21 cellular contexts compared by ENCODE assay signal in the genomic region with DNA sequence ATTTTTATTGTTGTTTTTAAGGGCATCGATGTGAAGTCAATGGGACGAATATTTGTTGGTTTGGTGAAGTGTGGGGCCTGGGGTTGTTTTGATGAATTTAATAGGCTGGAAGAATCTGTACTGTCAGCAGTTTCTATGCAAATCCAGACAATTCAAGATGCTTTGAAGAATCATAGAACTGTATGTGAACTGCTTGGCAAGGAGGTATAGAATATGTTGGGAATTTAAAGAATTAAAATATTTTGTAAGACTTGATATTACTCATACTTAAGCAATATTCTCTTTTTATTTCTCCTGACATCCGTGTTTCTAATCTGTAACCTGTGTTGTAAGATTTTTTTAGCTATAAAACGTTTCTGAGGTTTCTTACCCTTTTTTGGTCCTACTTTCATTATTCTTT.
DNase-seq lines count a peak whose midpoint lies in the region; ATAC-seq and TF ChIP-seq lines count a peak whose summit lies in the region.
"Had no signal": no experiment of that assay in that cellular context is flagged by ENCODE, and none has a peak within 500 bp of the region (broad histone marks: within the 10 kb centered on the region; RNA-seq: fewer than 3 reads in every experiment).

No MANE protein-coding gene starts in this region.

- no peaks in the 10 kb centered on the region for H3K4me1 Mint-ChIP-seq in HFFc6 (ENCODE audit: low read depth)

- no peaks in the 10 kb centered on the region for H3F3A ChIP-seq in MM.1S (ENCODE audit: insufficient read depth, low read length)

- no peak overlapping the region for H3K27ac ChIP-seq in MM.1S (ENCODE audit: low read length)
- H3K27ac ChIP-seq: adrenal gland, spleen, thoracic aorta had no signal

- no peaks in the 10 kb centered on the region for H4K20me1 ChIP-seq in MM.1S (ENCODE audit: insufficient read depth, low read length)

- no peak for ATAC-seq in GM21825 (IDR thresholded peaks at IDR 0.05; ENCODE audit: unreplicated experiment)
- ATAC-seq: activated CD4-positive, CD25-positive, alpha-beta regulatory T cell treated with anti-CD3 and anti-CD28 coated beads, Interleukin-2, amount 50 U/mL, for 24 hours; activated CD8-positive, alpha-beta T cell treated with anti-CD3 and anti-CD28 coated beads for 36 hours had no signal

- in situ Hi-C loops in KBM-7 (cut with MboI; ENCODE audit: low pct_unique_long_range_greater_than_20kb, low sequenced_read_pairs), result no loop called here

- H3K27me3 ChIP-seq in MM.1S (replicated peaks; ENCODE audit: insufficient read depth, low read length), result no peaks in the 10 kb centered on the region
- H3K27me3 ChIP-seq: adrenal gland, spleen had no signal

- no peak overlapping the region for H3K4me3 Mint-ChIP-seq in HFFc6
- H3K4me3 Mint-ChIP-seq: activated CD8-positive, alpha-beta T cell treated with anti-CD3 and anti-CD28 coated beads for 36 hours; dendritic cell treated with granulocyte-macrophage colony-stimulating factor and Interleukin-4, amounts not matched to agents 40 ng/mL and 50 ng/mL, for 4 days had no signal

- H3K79me2 ChIP-seq in MM.1S (ENCODE audit: low read length), result no peaks in the 10 kb centered on the region

- DNase-seq in AG20443 (ENCODE audit: low spot score), result peak; percentile 12
- DNase-seq in HFFc6, result peak; percentile 12
- DNase-seq in cardiac fibroblast (ENCODE audit: low read depth in 2 of 2), result peak; percentile 76 to 80
- peak; percentile 91 for DNase-seq in iris pigment epithelial cell (ENCODE audit: low read depth)
- no peak for DNase-seq in KBM-7
- DNase-seq in NCI-H748 (lab: John Stamatoyannopoulos, UW; ENCODE audit: unreplicated experiment), result no peak
- no peak for DNase-seq in MM.1S
- DNase-seq: activated CD8-positive, alpha-beta T cell treated with anti-CD3 and anti-CD28 coated beads for 36 hours; activated gamma-delta T cell treated with Interleukin-2 at 50 U/mL for 16 hours; adrenal gland; kidney glomerular epithelial cell; mammary epithelial cell; NCI-H2171; NCI-H526; spleen; stimulated activated CD4-positive, alpha-beta T cell treated with anti-CD3 and anti-CD28 coated beads, Interleukin-4, amount 100 ng/mL, for 24 hours; stimulated activated naive CD4-positive, alpha-beta T cell treated with Interleukin-2 at 50 U/mL for 16 hours had no signal

- H3K9me3 Mint-ChIP-seq in HFFc6, result no peaks in the 10 kb centered on the region
- H3K9me3 Mint-ChIP-seq: activated CD8-positive, alpha-beta T cell treated with anti-CD3 and anti-CD28 coated beads for 36 hours; dendritic cell treated with granulocyte-macrophage colony-stimulating factor and Interleukin-4, amounts not matched to agents 40 ng/mL and 50 ng/mL, for 4 days had no signal

- TF ChIP-seq CTCF in HFFc6 (IDR thresholded peaks at IDR 0.05), result no peak
- no peak for TF ChIP-seq CTCF in cardiac fibroblast (IDR thresholded peaks at IDR 0.05; ENCODE audit: low read depth, low read length)
- no peak for TF ChIP-seq CTCF in MM.1S (IDR thresholded peaks at IDR 0.05; ENCODE audit: low read length)

- no peak overlapping the region for H2AFZ ChIP-seq in MM.1S (ENCODE audit: low read length)

- H3K4me2 ChIP-seq in MM.1S (ENCODE audit: low read depth, low read length), result no peak overlapping the region

- no peaks in the 10 kb centered on the region for H3K9me3 ChIP-seq in MM.1S (replicated peaks; ENCODE audit: insufficient read depth, low read length)
- H3K9me3 ChIP-seq: adrenal gland, spleen, thoracic aorta had no signal

- no peaks in the 10 kb centered on the region for H3K27me3 Mint-ChIP-seq in HFFc6 (ENCODE audit: insufficient read depth)
- H3K27me3 Mint-ChIP-seq: activated CD8-positive, alpha-beta T cell treated with anti-CD3 and anti-CD28 coated beads for 36 hours; dendritic cell treated with granulocyte-macrophage colony-stimulating factor and Interleukin-4, amounts not matched to agents 40 ng/mL and 50 ng/mL, for 4 days had no signal

- H3K36me3 ChIP-seq in MM.1S (replicated peaks; ENCODE audit: insufficient read depth, low read length), result no peaks in the 10 kb centered on the region
- H3K36me3 ChIP-seq: adrenal gland, thoracic aorta had no signal

- no peak overlapping the region for H3K27ac Mint-ChIP-seq in HFFc6
- H3K27ac Mint-ChIP-seq: activated CD8-positive, alpha-beta T cell treated with anti-CD3 and anti-CD28 coated beads for 36 hours; dendritic cell treated with granulocyte-macrophage colony-stimulating factor and Interleukin-4, amounts not matched to agents 40 ng/mL and 50 ng/mL, for 4 days had no signal

- no peaks in the 10 kb centered on the region for H3K4me1 ChIP-seq in MM.1S (ENCODE audit: low read length)
- H3K4me1 ChIP-seq: adrenal gland, spleen had no signal

- H3K9ac ChIP-seq in MM.1S (ENCODE audit: low read length), result no peak overlapping the region

- no peak overlapping the region for H3K4me3 ChIP-seq in cardiac fibroblast (replicated peaks in 1 of 2; ENCODE audit: low read depth in 2 of 2, low read length in 2 of 2)
- H3K4me3 ChIP-seq in MM.1S (ENCODE audit: low read length), result no peak overlapping the region
- H3K4me3 ChIP-seq: adrenal gland, spleen, thoracic aorta had no signal

- H3K9me2 ChIP-seq in MM.1S (replicated peaks; ENCODE audit: insufficient read depth, low read length), result no peaks in the 10 kb centered on the region

- H3K36me3 Mint-ChIP-seq in HFFc6 (ENCODE audit: low read depth), result peaks cover 11% of the 10 kb centered on the region; the same call in 1 of the 2 replicates

Comparison
In these comparisons a context has a peak if more than half of its experiments do, and no peak if none do; other contexts are left out.
1. DNase-seq: peak in AG20443 (single experiment), HFFc6 (single experiment), cardiac fibroblast (2 of 2) and iris pigment epithelial cell (single experiment); none in KBM-7 (single experiment), NCI-H748 (single experiment) and MM.1S (single experiment).